In genomic region chr6:154509421-154510143, GRCh38 we compare ENCODE assay signal across 8 cellular contexts. TPM values are rescaled to one million over a fixed set of nuclear protein-coding genes. Genes with fewer than 3 reads are reported as not detected.
A peak's percentile ranks its signal among the peaks of the same experiment; 100 is the strongest.
DNase-seq lines count a peak whose midpoint lies in the region; ATAC-seq and TF ChIP-seq lines count a peak whose summit lies in the region.

No MANE protein-coding gene starts in this region.

- H3K4me3 Mint-ChIP-seq in activated T-cell treated with anti-CD3 and anti-CD28 coated beads, Interleukin-2, amount 50 U/mL, for 72 hours, result peak overlapping the region; percentile 80 to 81
- H3K4me3 Mint-ChIP-seq in CD4-positive, alpha-beta memory T cell, result peak overlapping the region in 3 of 8 donors; percentile 10 to 42 (median 25)

- H3K4me3 ChIP-seq in retinal pigment epithelial cell (ENCODE audit: low read length), result peak overlapping the region; percentile 88
- no peak overlapping the region for H3K4me3 ChIP-seq in CD4-positive, alpha-beta memory T cell (ENCODE audit: low read length in 2 of 2)

- no peaks in the 10 kb centered on the region for H3K9me3 Mint-ChIP-seq in activated T-cell treated with anti-CD3 and anti-CD28 coated beads, Interleukin-2, amount 50 U/mL, for 72 hours
- H3K9me3 Mint-ChIP-seq in CD4-positive, alpha-beta memory T cell, result peaks cover 0 to 3% (median 0%) of the 10 kb centered on the region in 8 donors

- no peak overlapping the region for H3K27ac ChIP-seq in CD4-positive, alpha-beta memory T cell (ENCODE audit: low read depth, low read length)

- peaks cover 61% of the 10 kb centered on the region for H3K27me3 Mint-ChIP-seq in activated T-cell treated with anti-CD3 and anti-CD28 coated beads, Interleukin-2, amount 50 U/mL, for 72 hours (ENCODE audit: low read depth)
- peaks cover 31 to 39% of the 10 kb centered on the region in 2 donors for H3K27me3 Mint-ChIP-seq in CD4-positive, alpha-beta memory T cell

- CTCF ChIA-PET in CD4-positive, alpha-beta memory T cell (lab: Charles Lee; ENCODE audit: partially characterized antibody), result no interaction called here

- peak; percentile 28 for ATAC-seq in GM19455 (IDR thresholded peaks at IDR 0.05; ENCODE audit: unreplicated experiment)
- ATAC-seq in activated T-cell treated with anti-CD3 and anti-CD28 coated beads, Interleukin-2, amount 50 U/mL, for 72 hours (replicated peaks in 1 of 2), result peak; percentile 46 to 49
- ATAC-seq in left ventricle myocardium superior, result peak; percentile 43

- no peak overlapping the region for H3K27ac Mint-ChIP-seq in activated T-cell treated with anti-CD3 and anti-CD28 coated beads, Interleukin-2, amount 50 U/mL, for 72 hours
- H3K27ac Mint-ChIP-seq in CD4-positive, alpha-beta memory T cell, result no peak overlapping the region

- peaks cover 5% of the 10 kb centered on the region for H3K4me1 ChIP-seq in CD4-positive, alpha-beta memory T cell (ENCODE audit: insufficient read depth, low read length)

- no peaks in the 10 kb centered on the region for H3K36me3 Mint-ChIP-seq in activated T-cell treated with anti-CD3 and anti-CD28 coated beads, Interleukin-2, amount 50 U/mL, for 72 hours (ENCODE audit: insufficient read depth in 2 of 2)
- H3K36me3 Mint-ChIP-seq in CD4-positive, alpha-beta memory T cell, result no peaks in the 10 kb centered on the region

- no peaks in the 10 kb centered on the region for H3K27me3 ChIP-seq in CD4-positive, alpha-beta memory T cell (ENCODE audit: insufficient read depth, low read length)

- H3K9me3 ChIP-seq in CD4-positive, alpha-beta memory T cell (ENCODE audit: control insufficient read depth in 1 of 2, low read length in 2 of 2), result no peaks in the 10 kb centered on the region

- no peak for TF ChIP-seq CTCF in retinal pigment epithelial cell (conservative IDR thresholded peaks at IDR 0.05; ENCODE audit: low read depth, low read length)

- DNase-seq in CMK (ENCODE audit: low read depth) (peak; percentile 40), HK-2 (ENCODE audit: unreplicated experiment) (peak; percentile 44), left ventricle myocardium superior (peak; percentile 56), retinal pigment epithelial cell (ENCODE audit: low read depth) (no peak)
- DNase-seq in activated T-cell treated with anti-CD3 and anti-CD28 coated beads, Interleukin-2, amount 50 U/mL, for 72 hours, result peak; percentile 5 to 10
- DNase-seq in CD4-positive, alpha-beta memory T cell, result no peak
- no peak for DNase-seq in stimulated activated CD4-positive, alpha-beta T cell treated with anti-CD3 and anti-CD28 coated beads, Interleukin-4, amount 100 ng/mL, for 4 hours

- H3K4me1 Mint-ChIP-seq in activated T-cell treated with anti-CD3 and anti-CD28 coated beads, Interleukin-2, amount 50 U/mL, for 72 hours (ENCODE audit: low read depth), result peaks cover 10% of the 10 kb centered on the region
- H3K4me1 Mint-ChIP-seq in CD4-positive, alpha-beta memory T cell, result peaks cover 6 to 13% (median 8%) of the 10 kb centered on the region in 4 donors

- intact Hi-C loops in left ventricle myocardium superior (cut with micrococcal nuclease), result loop anchor here (10.0 kb wide), 1 partner anchor 85 kb away; no protein-coding TSS in a partner anchor
- intact Hi-C loops in CD4-positive, alpha-beta memory T cell (cut with micrococcal nuclease), result no loop called here

- POLR2A ChIA-PET in CD4-positive, alpha-beta memory T cell (lab: Charles Lee; ENCODE audit: partially characterized antibody), result no interaction called here

- H3K36me3 ChIP-seq in CD4-positive, alpha-beta memory T cell (ENCODE audit: insufficient read depth, low read length), result no peaks in the 10 kb centered on the region

RNA-seq across cellular contexts. Expression of gene CNKSR3, which starts 0.9 kb away (rescaled TPM):
- total RNA-seq in activated T-cell treated with anti-CD3 and anti-CD28 coated beads, Interleukin-2, amount 50 U/mL, for 72 hours, result under 1 TPM; 0.07 to 0.12 TPM
- 20.6 TPM for total RNA-seq in left ventricle myocardium superior
- not detected for total RNA-seq in CD4-positive, alpha-beta memory T cell
- not detected for polyA plus RNA-seq in CD4-positive, alpha-beta memory T cell

Comparison
In these comparisons a context has a peak if more than half of its experiments do, and no peak if none do; other contexts are left out.
1. DNase-seq: peak in CMK (single experiment), HK-2 (single experiment), activated T-cell treated with anti-CD3 and anti-CD28 coated beads, Interleukin-2, amount 50 U/mL, for 72 hours (2 of 2) and left ventricle myocardium superior (single experiment); none in retinal pigment epithelial cell (single experiment), CD4-positive, alpha-beta memory T cell (0 of 5) and stimulated activated CD4-positive, alpha-beta T cell treated with anti-CD3 and anti-CD28 coated beads, Interleukin-4, amount 100 ng/mL, for 4 hours (0 of 2).
2. RNA of gene CNKSR3, which starts 0.9 kb away (total RNA-seq): 20.6 TPM in left ventricle myocardium superior (single experiment); 0.07 to 0.12 TPM in activated T-cell treated with anti-CD3 and anti-CD28 coated beads, Interleukin-2, amount 50 U/mL, for 72 hours and not detected in CD4-positive, alpha-beta memory T cell; every median in the first group is over 10 times any median in the second.
3. Peak in every context shown above with its lines, with median percentiles within 50 percentile points of each other: ATAC-seq.